1 cellular context compared by ENCODE assay signal in the genomic region with DNA sequence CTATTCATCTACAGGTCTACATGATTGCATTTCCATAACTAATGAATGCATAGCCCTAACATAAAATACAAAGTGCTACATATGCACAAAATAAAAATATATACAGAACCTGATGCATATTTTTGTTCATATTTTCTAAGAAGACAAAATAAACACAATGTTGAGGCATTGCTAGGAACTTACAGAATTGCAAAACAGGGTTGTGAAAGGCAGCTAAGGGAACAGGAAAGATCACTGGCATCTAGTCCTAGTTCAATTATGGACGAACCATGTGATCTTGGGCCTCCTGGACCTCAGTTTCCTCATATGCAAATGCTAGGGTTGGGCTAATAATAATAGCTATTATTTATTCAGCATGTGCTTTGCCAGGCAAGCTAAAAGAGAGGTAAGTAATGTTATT.
TF ChIP-seq lines count a peak whose summit lies in the region.

No MANE protein-coding gene starts in this region.

TF ChIP-seq in GM23338, 12 proteins besides CTCF, POLR2A, EP300 and RAD21 (continued from another document):
- TF ChIP-seq, protein P1, sequence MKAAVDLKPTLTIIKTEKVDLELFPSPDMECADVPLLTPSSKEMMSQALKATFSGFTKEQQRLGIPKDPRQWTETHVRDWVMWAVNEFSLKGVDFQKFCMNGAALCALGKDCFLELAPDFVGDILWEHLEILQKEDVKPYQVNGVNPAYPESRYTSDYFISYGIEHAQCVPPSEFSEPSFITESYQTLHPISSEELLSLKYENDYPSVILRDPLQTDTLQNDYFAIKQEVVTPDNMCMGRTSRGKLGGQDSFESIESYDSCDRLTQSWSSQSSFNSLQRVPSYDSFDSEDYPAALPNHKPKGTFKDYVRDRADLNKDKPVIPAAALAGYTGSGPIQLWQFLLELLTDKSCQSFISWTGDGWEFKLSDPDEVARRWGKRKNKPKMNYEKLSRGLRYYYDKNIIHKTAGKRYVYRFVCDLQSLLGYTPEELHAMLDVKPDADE (IDR thresholded peaks at IDR 0.05) = no peak
- TF ChIP-seq CREB1 (CRISPR knock-in tag; IDR thresholded peaks at IDR 0.05; ENCODE audit: low read depth) (no peak), JUNB (IDR thresholded peaks at IDR 0.05; ENCODE audit: unreplicated experiment) (no peak), STAT1 (IDR thresholded peaks at IDR 0.05; ENCODE audit: unreplicated experiment) (no peak), EZH2 (IDR thresholded peaks at IDR 0.05; ENCODE audit: low read depth, unreplicated experiment) (no peak), ZNF114 (CRISPR knock-in tag; IDR thresholded peaks at IDR 0.05) (no peak), POLR2AphosphoS5 (IDR thresholded peaks at IDR 0.05; ENCODE audit: low read depth) (no peak)
- TF ChIP-seq, protein P2, sequence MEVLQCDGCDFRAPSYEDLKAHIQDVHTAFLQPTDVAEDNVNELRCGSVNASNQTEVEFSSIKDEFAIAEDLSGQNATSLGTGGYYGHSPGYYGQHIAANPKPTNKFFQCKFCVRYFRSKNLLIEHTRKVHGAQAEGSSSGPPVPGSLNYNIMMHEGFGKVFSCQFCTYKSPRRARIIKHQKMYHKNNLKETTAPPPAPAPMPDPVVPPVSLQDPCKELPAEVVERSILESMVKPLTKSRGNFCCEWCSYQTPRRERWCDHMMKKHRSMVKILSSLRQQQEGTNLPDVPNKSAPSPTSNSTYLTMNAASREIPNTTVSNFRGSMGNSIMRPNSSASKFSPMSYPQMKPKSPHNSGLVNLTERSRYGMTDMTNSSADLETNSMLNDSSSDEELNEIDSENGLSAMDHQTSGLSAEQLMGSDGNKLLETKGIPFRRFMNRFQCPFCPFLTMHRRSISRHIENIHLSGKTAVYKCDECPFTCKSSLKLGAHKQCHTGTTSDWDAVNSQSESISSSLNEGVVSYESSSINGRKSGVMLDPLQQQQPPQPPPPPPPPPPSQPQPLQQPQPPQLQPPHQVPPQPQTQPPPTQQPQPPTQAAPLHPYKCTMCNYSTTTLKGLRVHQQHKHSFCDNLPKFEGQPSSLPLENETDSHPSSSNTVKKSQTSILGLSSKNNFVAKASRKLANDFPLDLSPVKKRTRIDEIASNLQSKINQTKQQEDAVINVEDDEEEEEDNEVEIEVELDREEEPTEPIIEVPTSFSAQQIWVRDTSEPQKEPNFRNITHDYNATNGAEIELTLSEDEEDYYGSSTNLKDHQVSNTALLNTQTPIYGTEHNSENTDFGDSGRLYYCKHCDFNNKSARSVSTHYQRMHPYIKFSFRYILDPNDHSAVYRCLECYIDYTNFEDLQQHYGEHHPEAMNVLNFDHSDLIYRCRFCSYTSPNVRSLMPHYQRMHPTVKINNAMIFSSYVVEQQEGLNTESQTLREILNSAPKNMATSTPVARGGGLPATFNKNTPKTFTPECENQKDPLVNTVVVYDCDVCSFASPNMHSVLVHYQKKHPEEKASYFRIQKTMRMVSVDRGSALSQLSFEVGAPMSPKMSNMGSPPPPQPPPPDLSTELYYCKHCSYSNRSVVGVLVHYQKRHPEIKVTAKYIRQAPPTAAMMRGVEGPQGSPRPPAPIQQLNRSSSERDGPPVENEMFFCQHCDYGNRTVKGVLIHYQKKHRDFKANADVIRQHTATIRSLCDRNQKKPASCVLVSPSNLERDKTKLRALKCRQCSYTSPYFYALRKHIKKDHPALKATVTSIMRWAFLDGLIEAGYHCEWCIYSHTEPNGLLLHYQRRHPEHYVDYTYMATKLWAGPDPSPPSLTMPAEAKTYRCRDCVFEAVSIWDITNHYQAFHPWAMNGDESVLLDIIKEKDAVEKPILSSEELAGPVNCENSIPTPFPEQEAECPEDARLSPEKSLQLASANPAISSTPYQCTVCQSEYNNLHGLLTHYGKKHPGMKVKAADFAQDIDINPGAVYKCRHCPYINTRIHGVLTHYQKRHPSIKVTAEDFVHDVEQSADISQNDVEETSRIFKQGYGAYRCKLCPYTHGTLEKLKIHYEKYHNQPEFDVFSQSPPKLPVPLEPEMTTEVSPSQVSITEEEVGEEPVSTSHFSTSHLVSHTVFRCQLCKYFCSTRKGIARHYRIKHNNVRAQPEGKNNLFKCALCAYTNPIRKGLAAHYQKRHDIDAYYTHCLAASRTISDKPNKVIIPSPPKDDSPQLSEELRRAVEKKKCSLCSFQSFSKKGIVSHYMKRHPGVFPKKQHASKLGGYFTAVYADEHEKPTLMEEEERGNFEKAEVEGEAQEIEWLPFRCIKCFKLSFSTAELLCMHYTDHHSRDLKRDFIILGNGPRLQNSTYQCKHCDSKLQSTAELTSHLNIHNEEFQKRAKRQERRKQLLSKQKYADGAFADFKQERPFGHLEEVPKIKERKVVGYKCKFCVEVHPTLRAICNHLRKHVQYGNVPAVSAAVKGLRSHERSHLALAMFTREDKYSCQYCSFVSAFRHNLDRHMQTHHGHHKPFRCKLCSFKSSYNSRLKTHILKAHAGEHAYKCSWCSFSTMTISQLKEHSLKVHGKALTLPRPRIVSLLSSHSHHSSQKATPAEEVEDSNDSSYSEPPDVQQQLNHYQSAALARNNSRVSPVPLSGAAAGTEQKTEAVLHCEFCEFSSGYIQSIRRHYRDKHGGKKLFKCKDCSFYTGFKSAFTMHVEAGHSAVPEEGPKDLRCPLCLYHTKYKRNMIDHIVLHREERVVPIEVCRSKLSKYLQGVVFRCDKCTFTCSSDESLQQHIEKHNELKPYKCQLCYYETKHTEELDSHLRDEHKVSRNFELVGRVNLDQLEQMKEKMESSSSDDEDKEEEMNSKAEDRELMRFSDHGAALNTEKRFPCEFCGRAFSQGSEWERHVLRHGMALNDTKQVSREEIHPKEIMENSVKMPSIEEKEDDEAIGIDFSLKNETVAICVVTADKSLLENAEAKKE (CRISPR knock-in tag; IDR thresholded peaks at IDR 0.05) = no peak
- TF ChIP-seq, protein P3, sequence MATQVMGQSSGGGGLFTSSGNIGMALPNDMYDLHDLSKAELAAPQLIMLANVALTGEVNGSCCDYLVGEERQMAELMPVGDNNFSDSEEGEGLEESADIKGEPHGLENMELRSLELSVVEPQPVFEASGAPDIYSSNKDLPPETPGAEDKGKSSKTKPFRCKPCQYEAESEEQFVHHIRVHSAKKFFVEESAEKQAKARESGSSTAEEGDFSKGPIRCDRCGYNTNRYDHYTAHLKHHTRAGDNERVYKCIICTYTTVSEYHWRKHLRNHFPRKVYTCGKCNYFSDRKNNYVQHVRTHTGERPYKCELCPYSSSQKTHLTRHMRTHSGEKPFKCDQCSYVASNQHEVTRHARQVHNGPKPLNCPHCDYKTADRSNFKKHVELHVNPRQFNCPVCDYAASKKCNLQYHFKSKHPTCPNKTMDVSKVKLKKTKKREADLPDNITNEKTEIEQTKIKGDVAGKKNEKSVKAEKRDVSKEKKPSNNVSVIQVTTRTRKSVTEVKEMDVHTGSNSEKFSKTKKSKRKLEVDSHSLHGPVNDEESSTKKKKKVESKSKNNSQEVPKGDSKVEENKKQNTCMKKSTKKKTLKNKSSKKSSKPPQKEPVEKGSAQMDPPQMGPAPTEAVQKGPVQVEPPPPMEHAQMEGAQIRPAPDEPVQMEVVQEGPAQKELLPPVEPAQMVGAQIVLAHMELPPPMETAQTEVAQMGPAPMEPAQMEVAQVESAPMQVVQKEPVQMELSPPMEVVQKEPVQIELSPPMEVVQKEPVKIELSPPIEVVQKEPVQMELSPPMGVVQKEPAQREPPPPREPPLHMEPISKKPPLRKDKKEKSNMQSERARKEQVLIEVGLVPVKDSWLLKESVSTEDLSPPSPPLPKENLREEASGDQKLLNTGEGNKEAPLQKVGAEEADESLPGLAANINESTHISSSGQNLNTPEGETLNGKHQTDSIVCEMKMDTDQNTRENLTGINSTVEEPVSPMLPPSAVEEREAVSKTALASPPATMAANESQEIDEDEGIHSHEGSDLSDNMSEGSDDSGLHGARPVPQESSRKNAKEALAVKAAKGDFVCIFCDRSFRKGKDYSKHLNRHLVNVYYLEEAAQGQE (IDR thresholded peaks at IDR 0.05; ENCODE audit: unreplicated experiment) = no peak
TF ChIP-seq in GM23338: peak in this region for 0.
